1 cellular context compared by ENCODE assay signal in genomic region chr10:30092151-30092790, GRCh38.
TF ChIP-seq lines count a peak whose summit lies in the region.

No MANE protein-coding gene starts in this region.

TF ChIP-seq in IMR-90, 13 proteins besides CTCF, POLR2A, EP300 and RAD21 (continued from another document):
- no peak for TF ChIP-seq USF2 (IDR thresholded peaks at IDR 0.05; ENCODE audit: low read depth, low read length)
